ENCODE assay signal across 8 cellular contexts in genomic region chr14:95515523-95516517, GRCh38. TPM values are rescaled to one million over a fixed set of nuclear protein-coding genes. Genes with fewer than 3 reads are reported as not detected.
DNase-seq lines count a peak whose midpoint lies in the region; ATAC-seq and TF ChIP-seq lines count a peak whose summit lies in the region.

No MANE protein-coding gene starts in this region.

- TF ChIP-seq CTCF in SU-DHL-6 (IDR thresholded peaks at IDR 0.05; ENCODE audit: insufficient read depth, low read length, poor library complexity, severe bottlenecking) = peak; percentile 30
- peak; percentile 18 to 53 (median 44) for TF ChIP-seq CTCF in adrenal gland (IDR thresholded peaks at IDR 0.05)

- H3K9me3 ChIP-seq in SU-DHL-6 (ENCODE audit: insufficient read depth, low read length) (no peaks in the 10 kb centered on the region), adrenal gland (replicated peaks in 1 of 3) (no peaks in the 10 kb centered on the region), skeletal muscle tissue (ENCODE audit: control insufficient read depth in 3 of 3, low read length in 3 of 3) (no peaks in the 10 kb centered on the region)

- H3K4me3 ChIP-seq in SU-DHL-6 (ENCODE audit: insufficient read depth, low read length, poor library complexity, severe bottlenecking) (peak overlapping the region; percentile 48), adrenal gland (peak overlapping the region in 3 of 4 donors; percentile 32 to 85 (median 55)), skeletal muscle tissue (ENCODE audit: low read length in 3 of 3) (peak overlapping the region; percentile 76 to 84 (median 79))

- no peaks in the 10 kb centered on the region for H4K20me1 ChIP-seq in SU-DHL-6 (ENCODE audit: low read depth, low read length)

- peak; percentile 66 for DNase-seq in ELF-1 (ENCODE audit: low read depth, low spot score)
- peak; percentile 68 to 84 (median 78) for DNase-seq in adrenal gland
- peak in 42 of 51 donors; percentile 30 to 82 (median 52) for DNase-seq in hypothalamus (lab: John Stamatoyannopoulos, UW)
- DNase-seq in NCI-H446 (lab: John Stamatoyannopoulos, UW) = no peak

- no peak overlapping the region for H2AFZ ChIP-seq in SU-DHL-6 (ENCODE audit: low read depth, low read length, severe bottlenecking)

- peaks cover 1% of the 10 kb centered on the region for H3K36me3 Mint-ChIP-seq in IgD-negative memory B cell

- H3K27ac ChIP-seq in SU-DHL-6 (ENCODE audit: low read depth, low read length) = no peak overlapping the region
- H3K27ac ChIP-seq in adrenal gland = peak overlapping the region in 4 of 5 donors; percentile 79 to 89 (median 84)
- peak overlapping the region; percentile 73 for H3K27ac ChIP-seq in skeletal muscle tissue (ENCODE audit: low read depth, low read length)

- 0 to 3% (median 2%) methylated on average over 17 to 48 of the region's 48 CpGs for WGBS in adrenal gland, 4 donors

- H3K9ac ChIP-seq in SU-DHL-6 (ENCODE audit: low read length) (peak overlapping the region; percentile 39; the same call in 1 of the 2 replicates), skeletal muscle tissue (ENCODE audit: low read depth in 1 of 3, low read length in 3 of 3) (peak overlapping the region; percentile 69 to 80 (median 75))

- H3K9me3 Mint-ChIP-seq in IgD-negative memory B cell = no peaks in the 10 kb centered on the region

- TF ChIP-seq POLR2A in adrenal gland (IDR thresholded peaks at IDR 0.05) = peak in 1 of 2 donors; percentile 58

- intact Hi-C loops in adrenal gland (cut with DNase I) = no loop called here

- no peaks in the 10 kb centered on the region for H3K36me3 ChIP-seq in SU-DHL-6 (ENCODE audit: low read length)
- H3K36me3 ChIP-seq in adrenal gland (replicated peaks in 1 of 2) = no peaks in the 10 kb centered on the region
- no peaks in the 10 kb centered on the region for H3K36me3 ChIP-seq in skeletal muscle tissue (ENCODE audit: control insufficient read depth in 3 of 3, insufficient read depth in 3 of 3, low read length in 3 of 3)

- peak overlapping the region; percentile 92 to 98 (median 97) for H3K27ac Mint-ChIP-seq in IgD-negative memory B cell

- peak overlapping the region; percentile 53 for H3K4me2 ChIP-seq in SU-DHL-6 (ENCODE audit: low read depth, low read length, poor library complexity, severe bottlenecking)

- H3K4me1 ChIP-seq in adrenal gland (replicated peaks in 1 of 2) (peaks cover 30 to 84% of the 10 kb centered on the region in 2 donors), skeletal muscle tissue (ENCODE audit: control insufficient read depth in 3 of 3, insufficient read depth in 3 of 3, low read length in 3 of 3) (peaks cover 52 to 62% (median 60%) of the 10 kb centered on the region in 3 donors)

- peak overlapping the region; percentile 93 to 99 (median 98) for H3K4me3 Mint-ChIP-seq in IgD-negative memory B cell

- no peaks in the 10 kb centered on the region for H3K9me2 ChIP-seq in SU-DHL-6 (replicated peaks; ENCODE audit: insufficient read depth, low read length)

- peak; percentile 76 for ATAC-seq in GM21526 (IDR thresholded peaks at IDR 0.05; ENCODE audit: low FRiP score, unreplicated experiment)

- peaks cover 60 to 63% (median 62%) of the 10 kb centered on the region in 3 donors for H3K4me1 Mint-ChIP-seq in IgD-negative memory B cell

- no peaks in the 10 kb centered on the region; the same call in 1 of the 2 replicates for H3K27me3 ChIP-seq in SU-DHL-6 (ENCODE audit: low read length)
- H3K27me3 ChIP-seq in adrenal gland = no peaks in the 10 kb centered on the region
- no peaks in the 10 kb centered on the region for H3K27me3 ChIP-seq in skeletal muscle tissue (ENCODE audit: control insufficient read depth in 3 of 3, insufficient read depth in 3 of 3, low read length in 3 of 3)

- no peaks in the 10 kb centered on the region for H3K27me3 Mint-ChIP-seq in IgD-negative memory B cell

- H3K79me2 ChIP-seq in SU-DHL-6 (ENCODE audit: insufficient read depth, low read length) = no peaks in the 10 kb centered on the region

- no peaks in the 10 kb centered on the region for H3F3A ChIP-seq in SU-DHL-6 (ENCODE audit: insufficient read depth)

RNA-seq across cellular contexts. Expression of gene SYNE3, which starts 0.6 kb away (rescaled TPM):
- polyA plus RNA-seq in IgD-negative memory B cell (8.8 TPM), adrenal gland (1 to 10 TPM; 2.5 to 6.2 (median 4.4) TPM)
- total RNA-seq in adrenal gland (10 to 100 TPM; 10.5 to 24.8 (median 14.4) TPM), skeletal muscle tissue (21.4 TPM)

RNA-seq across cellular contexts. Expression of gene GLRX5, which starts 19.0 kb away (rescaled TPM):
- polyA plus RNA-seq in IgD-negative memory B cell (34.5 TPM), adrenal gland (100 to 1,000 TPM in 1 of 3 donors, 10 to 100 TPM in 2; 32.7 to 134 (median 57.6) TPM)
- total RNA-seq in adrenal gland (100 to 1,000 TPM in 1 of 8 donors, 10 to 100 TPM in 7; 45.3 to 128 (median 71.6) TPM), skeletal muscle tissue (74.1 TPM)

Comparison
In these comparisons a context has a peak if more than half of its experiments do, and no peak if none do; other contexts are left out.
1. DNase-seq: peak in ELF-1 (single experiment), adrenal gland (7 of 7) and hypothalamus (42 of 51); none in NCI-H446 (0 of 2).
2. Peak in every context shown above with its lines, with median percentiles within 50 percentile points of each other: H3K4me3 ChIP-seq.